1 cellular context compared by ENCODE assay signal in the genomic region with DNA sequence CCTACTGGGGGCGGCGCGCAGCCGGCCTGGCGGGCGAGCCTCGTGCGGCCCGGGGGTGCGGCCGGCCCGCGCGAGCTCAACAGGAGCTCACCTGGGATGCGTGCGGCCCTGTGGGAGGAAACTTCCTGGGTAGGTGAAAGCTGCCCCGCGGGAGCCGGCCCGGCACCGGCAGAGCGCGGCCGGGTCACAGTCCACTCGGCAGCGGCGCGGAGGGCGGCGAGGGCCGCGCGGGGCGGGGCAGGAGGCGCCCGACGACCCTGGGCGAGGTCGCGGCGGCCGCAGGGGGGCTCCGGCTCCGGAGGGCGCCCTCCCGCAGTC.
A peak's percentile ranks its signal among the peaks of the same experiment; 100 is the strongest.
TF ChIP-seq lines count a peak whose summit lies in the region.

No MANE protein-coding gene starts in this region.

TF ChIP-seq in HepG2, 621 proteins besides CTCF, POLR2A, EP300 and RAD21 (continued from another document and continues in another):
- TF ChIP-seq, protein P1, sequence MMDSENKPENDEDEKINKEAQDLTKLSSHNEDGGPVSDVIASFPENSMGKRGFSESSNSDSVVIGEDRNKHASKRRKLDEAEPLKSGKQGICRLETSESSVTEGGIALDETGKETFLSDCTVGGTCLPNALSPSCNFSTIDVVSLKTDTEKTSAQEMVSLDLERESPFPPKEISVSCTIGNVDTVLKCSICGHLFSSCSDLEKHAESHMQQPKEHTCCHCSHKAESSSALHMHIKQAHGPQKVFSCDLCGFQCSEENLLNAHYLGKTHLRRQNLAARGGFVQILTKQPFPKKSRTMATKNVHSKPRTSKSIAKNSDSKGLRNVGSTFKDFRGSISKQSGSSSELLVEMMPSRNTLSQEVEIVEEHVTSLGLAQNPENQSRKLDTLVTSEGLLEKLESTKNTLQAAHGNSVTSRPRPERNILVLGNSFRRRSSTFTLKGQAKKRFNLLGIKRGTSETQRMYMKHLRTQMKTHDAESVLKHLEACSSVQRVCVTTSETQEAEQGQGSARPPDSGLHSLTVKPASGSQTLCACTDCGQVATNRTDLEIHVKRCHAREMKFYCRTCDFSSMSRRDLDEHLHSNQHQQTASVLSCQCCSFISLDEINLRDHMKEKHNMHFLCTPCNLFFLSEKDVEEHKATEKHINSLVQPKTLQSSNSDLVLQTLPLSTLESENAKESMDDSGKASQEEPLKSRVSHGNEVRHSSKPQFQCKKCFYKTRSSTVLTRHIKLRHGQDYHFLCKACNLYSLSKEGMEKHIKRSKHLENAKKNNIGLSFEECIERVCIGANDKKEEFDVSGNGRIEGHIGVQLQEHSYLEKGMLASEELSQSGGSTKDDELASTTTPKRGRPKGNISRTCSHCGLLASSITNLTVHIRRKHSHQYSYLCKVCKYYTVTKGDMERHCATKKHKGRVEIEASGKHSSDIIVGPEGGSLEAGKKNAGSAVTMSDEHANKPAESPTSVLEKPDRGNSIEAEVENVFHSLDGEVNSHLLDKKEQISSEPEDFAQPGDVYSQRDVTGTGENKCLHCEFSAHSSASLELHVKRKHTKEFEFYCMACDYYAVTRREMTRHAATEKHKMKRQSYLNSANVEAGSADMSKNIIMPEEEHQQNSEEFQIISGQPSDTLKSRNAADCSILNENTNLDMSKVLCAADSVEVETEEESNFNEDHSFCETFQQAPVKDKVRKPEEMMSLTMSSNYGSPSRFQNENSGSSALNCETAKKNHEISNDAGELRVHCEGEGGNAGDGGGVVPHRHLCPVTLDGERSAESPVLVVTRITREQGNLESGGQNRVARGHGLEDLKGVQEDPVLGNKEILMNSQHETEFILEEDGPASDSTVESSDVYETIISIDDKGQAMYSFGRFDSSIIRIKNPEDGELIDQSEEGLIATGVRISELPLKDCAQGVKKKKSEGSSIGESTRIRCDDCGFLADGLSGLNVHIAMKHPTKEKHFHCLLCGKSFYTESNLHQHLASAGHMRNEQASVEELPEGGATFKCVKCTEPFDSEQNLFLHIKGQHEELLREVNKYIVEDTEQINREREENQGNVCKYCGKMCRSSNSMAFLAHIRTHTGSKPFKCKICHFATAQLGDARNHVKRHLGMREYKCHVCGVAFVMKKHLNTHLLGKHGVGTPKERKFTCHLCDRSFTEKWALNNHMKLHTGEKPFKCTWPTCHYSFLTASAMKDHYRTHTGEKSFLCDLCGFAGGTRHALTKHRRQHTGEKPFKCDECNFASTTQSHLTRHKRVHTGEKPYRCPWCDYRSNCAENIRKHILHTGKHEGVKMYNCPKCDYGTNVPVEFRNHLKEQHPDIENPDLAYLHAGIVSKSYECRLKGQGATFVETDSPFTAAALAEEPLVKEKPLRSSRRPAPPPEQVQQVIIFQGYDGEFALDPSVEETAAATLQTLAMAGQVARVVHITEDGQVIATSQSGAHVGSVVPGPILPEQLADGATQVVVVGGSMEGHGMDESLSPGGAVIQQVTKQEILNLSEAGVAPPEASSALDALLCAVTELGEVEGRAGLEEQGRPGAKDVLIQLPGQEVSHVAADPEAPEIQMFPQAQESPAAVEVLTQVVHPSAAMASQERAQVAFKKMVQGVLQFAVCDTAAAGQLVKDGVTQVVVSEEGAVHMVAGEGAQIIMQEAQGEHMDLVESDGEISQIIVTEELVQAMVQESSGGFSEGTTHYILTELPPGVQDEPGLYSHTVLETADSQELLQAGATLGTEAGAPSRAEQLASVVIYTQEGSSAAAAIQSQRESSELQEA (CRISPR knock-in tag; IDR thresholded peaks at IDR 0.05; ENCODE audit: not compliant biosample characterization): no peak
- TF ChIP-seq PLRG1 (conservative IDR thresholded peaks at IDR 0.05): no peak
- TF ChIP-seq ZKSCAN8 (CRISPR knock-in tag; IDR thresholded peaks at IDR 0.05; ENCODE audit: borderline replicate concordance): no peak
- TF ChIP-seq ZNF230 (CRISPR knock-in tag; IDR thresholded peaks at IDR 0.05): 0 out of 2 replicates have a peak, but pooled peaks have one; percentile 9
- no peak for TF ChIP-seq GTF2F1 (IDR thresholded peaks at IDR 0.05; ENCODE audit: low read length)
- TF ChIP-seq XBP1 (CRISPR knock-in tag; IDR thresholded peaks at IDR 0.05): no peak
- 0 out of 2 replicates have a peak, but pooled peaks have one; percentile 60 for TF ChIP-seq MAZ (IDR thresholded peaks at IDR 0.05; ENCODE audit: borderline replicate concordance, low read depth, low read length)
- TF ChIP-seq MAZ (CRISPR knock-in tag; IDR thresholded peaks at IDR 0.05; ENCODE audit: low read depth): no peak; the same call in 1 of the 2 replicates
- no peak for TF ChIP-seq RFXANK (CRISPR knock-in tag; IDR thresholded peaks at IDR 0.05)
- TF ChIP-seq MXI1 (IDR thresholded peaks at IDR 0.05; ENCODE audit: borderline replicate concordance, low read depth, low read length): peak; percentile 43; the same call in 1 of the 3 replicates
- TF ChIP-seq, protein P2, sequence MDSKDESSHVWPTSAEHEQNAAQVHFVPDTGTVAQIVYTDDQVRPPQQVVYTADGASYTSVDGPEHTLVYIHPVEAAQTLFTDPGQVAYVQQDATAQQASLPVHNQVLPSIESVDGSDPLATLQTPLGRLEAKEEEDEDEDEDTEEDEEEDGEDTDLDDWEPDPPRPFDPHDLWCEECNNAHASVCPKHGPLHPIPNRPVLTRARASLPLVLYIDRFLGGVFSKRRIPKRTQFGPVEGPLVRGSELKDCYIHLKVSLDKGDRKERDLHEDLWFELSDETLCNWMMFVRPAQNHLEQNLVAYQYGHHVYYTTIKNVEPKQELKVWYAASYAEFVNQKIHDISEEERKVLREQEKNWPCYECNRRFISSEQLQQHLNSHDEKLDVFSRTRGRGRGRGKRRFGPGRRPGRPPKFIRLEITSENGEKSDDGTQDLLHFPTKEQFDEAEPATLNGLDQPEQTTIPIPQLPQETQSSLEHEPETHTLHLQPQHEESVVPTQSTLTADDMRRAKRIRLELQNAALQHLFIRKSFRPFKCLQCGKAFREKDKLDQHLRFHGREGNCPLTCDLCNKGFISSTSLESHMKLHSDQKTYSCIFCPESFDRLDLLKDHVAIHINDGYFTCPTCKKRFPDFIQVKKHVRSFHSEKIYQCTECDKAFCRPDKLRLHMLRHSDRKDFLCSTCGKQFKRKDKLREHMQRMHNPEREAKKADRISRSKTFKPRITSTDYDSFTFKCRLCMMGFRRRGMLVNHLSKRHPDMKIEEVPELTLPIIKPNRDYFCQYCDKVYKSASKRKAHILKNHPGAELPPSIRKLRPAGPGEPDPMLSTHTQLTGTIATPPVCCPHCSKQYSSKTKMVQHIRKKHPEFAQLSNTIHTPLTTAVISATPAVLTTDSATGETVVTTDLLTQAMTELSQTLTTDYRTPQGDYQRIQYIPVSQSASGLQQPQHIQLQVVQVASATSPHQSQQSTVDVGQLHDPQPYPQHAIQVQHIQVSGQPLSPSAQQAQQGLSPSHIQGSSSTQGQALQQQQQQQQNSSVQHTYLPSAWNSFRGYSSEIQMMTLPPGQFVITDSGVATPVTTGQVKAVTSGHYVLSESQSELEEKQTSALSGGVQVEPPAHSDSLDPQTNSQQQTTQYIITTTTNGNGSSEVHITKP (CRISPR knock-in tag; IDR thresholded peaks at IDR 0.05; ENCODE audit: low read depth): no peak
- TF ChIP-seq, protein P3, sequence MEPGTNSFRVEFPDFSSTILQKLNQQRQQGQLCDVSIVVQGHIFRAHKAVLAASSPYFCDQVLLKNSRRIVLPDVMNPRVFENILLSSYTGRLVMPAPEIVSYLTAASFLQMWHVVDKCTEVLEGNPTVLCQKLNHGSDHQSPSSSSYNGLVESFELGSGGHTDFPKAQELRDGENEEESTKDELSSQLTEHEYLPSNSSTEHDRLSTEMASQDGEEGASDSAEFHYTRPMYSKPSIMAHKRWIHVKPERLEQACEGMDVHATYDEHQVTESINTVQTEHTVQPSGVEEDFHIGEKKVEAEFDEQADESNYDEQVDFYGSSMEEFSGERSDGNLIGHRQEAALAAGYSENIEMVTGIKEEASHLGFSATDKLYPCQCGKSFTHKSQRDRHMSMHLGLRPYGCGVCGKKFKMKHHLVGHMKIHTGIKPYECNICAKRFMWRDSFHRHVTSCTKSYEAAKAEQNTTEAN (CRISPR knock-in tag; conservative IDR thresholded peaks at IDR 0.05): no peak
- TF ChIP-seq, protein P4, sequence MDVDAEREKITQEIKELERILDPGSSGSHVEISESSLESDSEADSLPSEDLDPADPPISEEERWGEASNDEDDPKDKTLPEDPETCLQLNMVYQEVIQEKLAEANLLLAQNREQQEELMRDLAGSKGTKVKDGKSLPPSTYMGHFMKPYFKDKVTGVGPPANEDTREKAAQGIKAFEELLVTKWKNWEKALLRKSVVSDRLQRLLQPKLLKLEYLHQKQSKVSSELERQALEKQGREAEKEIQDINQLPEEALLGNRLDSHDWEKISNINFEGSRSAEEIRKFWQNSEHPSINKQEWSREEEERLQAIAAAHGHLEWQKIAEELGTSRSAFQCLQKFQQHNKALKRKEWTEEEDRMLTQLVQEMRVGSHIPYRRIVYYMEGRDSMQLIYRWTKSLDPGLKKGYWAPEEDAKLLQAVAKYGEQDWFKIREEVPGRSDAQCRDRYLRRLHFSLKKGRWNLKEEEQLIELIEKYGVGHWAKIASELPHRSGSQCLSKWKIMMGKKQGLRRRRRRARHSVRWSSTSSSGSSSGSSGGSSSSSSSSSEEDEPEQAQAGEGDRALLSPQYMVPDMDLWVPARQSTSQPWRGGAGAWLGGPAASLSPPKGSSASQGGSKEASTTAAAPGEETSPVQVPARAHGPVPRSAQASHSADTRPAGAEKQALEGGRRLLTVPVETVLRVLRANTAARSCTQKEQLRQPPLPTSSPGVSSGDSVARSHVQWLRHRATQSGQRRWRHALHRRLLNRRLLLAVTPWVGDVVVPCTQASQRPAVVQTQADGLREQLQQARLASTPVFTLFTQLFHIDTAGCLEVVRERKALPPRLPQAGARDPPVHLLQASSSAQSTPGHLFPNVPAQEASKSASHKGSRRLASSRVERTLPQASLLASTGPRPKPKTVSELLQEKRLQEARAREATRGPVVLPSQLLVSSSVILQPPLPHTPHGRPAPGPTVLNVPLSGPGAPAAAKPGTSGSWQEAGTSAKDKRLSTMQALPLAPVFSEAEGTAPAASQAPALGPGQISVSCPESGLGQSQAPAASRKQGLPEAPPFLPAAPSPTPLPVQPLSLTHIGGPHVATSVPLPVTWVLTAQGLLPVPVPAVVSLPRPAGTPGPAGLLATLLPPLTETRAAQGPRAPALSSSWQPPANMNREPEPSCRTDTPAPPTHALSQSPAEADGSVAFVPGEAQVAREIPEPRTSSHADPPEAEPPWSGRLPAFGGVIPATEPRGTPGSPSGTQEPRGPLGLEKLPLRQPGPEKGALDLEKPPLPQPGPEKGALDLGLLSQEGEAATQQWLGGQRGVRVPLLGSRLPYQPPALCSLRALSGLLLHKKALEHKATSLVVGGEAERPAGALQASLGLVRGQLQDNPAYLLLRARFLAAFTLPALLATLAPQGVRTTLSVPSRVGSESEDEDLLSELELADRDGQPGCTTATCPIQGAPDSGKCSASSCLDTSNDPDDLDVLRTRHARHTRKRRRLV (CRISPR knock-in tag; IDR thresholded peaks at IDR 0.05): no peak
- TF ChIP-seq NCOA5 (CRISPR knock-in tag; IDR thresholded peaks at IDR 0.05): no peak
- TF ChIP-seq, protein P5, sequence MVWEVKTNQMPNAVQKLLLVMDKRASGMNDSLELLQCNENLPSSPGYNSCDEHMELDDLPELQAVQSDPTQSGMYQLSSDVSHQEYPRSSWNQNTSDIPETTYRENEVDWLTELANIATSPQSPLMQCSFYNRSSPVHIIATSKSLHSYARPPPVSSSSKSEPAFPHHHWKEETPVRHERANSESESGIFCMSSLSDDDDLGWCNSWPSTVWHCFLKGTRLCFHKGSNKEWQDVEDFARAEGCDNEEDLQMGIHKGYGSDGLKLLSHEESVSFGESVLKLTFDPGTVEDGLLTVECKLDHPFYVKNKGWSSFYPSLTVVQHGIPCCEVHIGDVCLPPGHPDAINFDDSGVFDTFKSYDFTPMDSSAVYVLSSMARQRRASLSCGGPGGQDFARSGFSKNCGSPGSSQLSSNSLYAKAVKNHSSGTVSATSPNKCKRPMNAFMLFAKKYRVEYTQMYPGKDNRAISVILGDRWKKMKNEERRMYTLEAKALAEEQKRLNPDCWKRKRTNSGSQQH (CRISPR knock-in tag; IDR thresholded peaks at IDR 0.05; ENCODE audit: low read depth): 0 out of 2 replicates have a peak, but pooled peaks have one; percentile 14
- no peak for TF ChIP-seq NPAS2 (CRISPR knock-in tag; IDR thresholded peaks at IDR 0.05; ENCODE audit: borderline replicate concordance)
- no peak for TF ChIP-seq GPBP1L1 (CRISPR knock-in tag; IDR thresholded peaks at IDR 0.05)
- no peak for TF ChIP-seq FOXA3 (CRISPR knock-in tag; IDR thresholded peaks at IDR 0.05)
- 0 out of 2 replicates have a peak, but pooled peaks have one; percentile 23 for TF ChIP-seq SIN3A (IDR thresholded peaks at IDR 0.05; ENCODE audit: borderline replicate concordance, low read depth, low read length)
- no peak for TF ChIP-seq NFE2 (CRISPR knock-in tag; IDR thresholded peaks at IDR 0.05)
- peak; percentile 27; the same call in 1 of the 2 replicates for TF ChIP-seq ZIK1 (CRISPR knock-in tag; IDR thresholded peaks at IDR 0.05; ENCODE audit: borderline replicate concordance, low read depth)
- TF ChIP-seq RFXAP (CRISPR knock-in tag; IDR thresholded peaks at IDR 0.05; ENCODE audit: borderline replicate concordance): no peak
- TF ChIP-seq YY1 (IDR thresholded peaks at IDR 0.05; ENCODE audit: insufficient read depth, insufficient replicate concordance, low read depth, low read length): peak; percentile 5
- no peak for TF ChIP-seq TEAD3 (CRISPR knock-in tag; optimal IDR thresholded peaks at IDR 0.05; ENCODE audit: borderline replicate concordance)
- TF ChIP-seq MTA1 (CRISPR knock-in tag; IDR thresholded peaks at IDR 0.05; ENCODE audit: borderline replicate concordance): 0 out of 2 replicates have a peak, but pooled peaks have one; percentile 11
- TF ChIP-seq ZNF577 (CRISPR knock-in tag; IDR thresholded peaks at IDR 0.05; ENCODE audit: borderline replicate concordance, low read depth): no peak
- no peak for TF ChIP-seq ZNF12 (CRISPR knock-in tag; IDR thresholded peaks at IDR 0.05)
- TF ChIP-seq ZNF605 (CRISPR knock-in tag; IDR thresholded peaks at IDR 0.05): no peak
- TF ChIP-seq ZSCAN31 (CRISPR knock-in tag; IDR thresholded peaks at IDR 0.05; ENCODE audit: low read depth): no peak
